1 cellular context compared by ENCODE assay signal in genomic region chr6:133896344-133896721, GRCh38.
TF ChIP-seq lines count a peak whose summit lies in the region.

No MANE protein-coding gene starts in this region.

TF ChIP-seq in endothelial cell of umbilical vein, 7 proteins besides CTCF, POLR2A, EP300 and RAD21:
- TF ChIP-seq JUN (IDR thresholded peaks at IDR 0.05; ENCODE audit: borderline replicate concordance, insufficient read depth, insufficient read length, low read depth) (no peak), EZH2 (IDR thresholded peaks at IDR 0.05; ENCODE audit: borderline replicate concordance, low read depth, low read length, severe bottlenecking) (peak; percentile 62)
